In the genomic region with DNA sequence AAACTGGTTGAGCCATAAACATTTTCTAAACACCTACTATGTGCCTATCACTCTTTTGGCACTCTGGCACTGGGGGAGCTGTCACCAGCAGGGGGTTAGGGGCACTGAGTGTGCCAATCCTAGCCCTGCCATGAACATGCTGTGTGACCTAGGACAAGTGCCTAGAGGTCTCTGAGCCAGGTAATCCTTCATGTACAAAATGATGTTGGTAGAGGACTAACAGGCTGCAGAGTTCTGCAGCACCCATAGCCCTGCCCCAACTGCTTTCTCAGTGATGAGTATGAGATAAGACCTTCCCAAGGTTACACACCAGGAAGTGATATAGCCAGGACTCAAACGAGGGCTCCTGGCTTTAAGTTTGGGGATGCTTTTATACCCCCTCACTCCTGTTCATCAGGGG, we compare ENCODE assay signal across 21 cellular contexts.
DNase-seq lines count a peak whose midpoint lies in the region; ATAC-seq, FAIRE-seq and TF ChIP-seq lines count a peak whose summit lies in the region.
"Had no signal": no experiment of that assay in that cellular context is flagged by ENCODE, and none has a peak within 500 bp of the region (broad histone marks: within the 10 kb centered on the region; RNA-seq: fewer than 3 reads in every experiment).

No MANE protein-coding gene starts in this region.

- H3K4me1 ChIP-seq in A549 (no peaks in the 10 kb centered on the region), HEK293 (ENCODE audit: control insufficient read depth, insufficient read depth, low read length) (no peaks in the 10 kb centered on the region), foreskin keratinocyte (no peaks in the 10 kb centered on the region)
- H3K4me1 ChIP-seq: Caco-2 had no signal

- H3K4me3 ChIP-seq in A549 (no peak overlapping the region), HEK293 (ENCODE audit: low read depth, low read length) (no peak overlapping the region), bronchial epithelial cell (ENCODE audit: low read depth, low read length) (no peak overlapping the region)
- H3K4me3 ChIP-seq: BLaER1 treated with 17β-estradiol and CSF1 and Interleukin-3, amounts not matched to agents 10 nM and 100 nM had no signal

- no peak for TF ChIP-seq POLR2A in A549 (IDR thresholded peaks at IDR 0.05; ENCODE audit: low read length)

- TF ChIP-seq RAD21 in A549 (conservative IDR thresholded peaks at IDR 0.05 in 1 of 2, IDR thresholded peaks at IDR 0.05 in 1 of 2) = no peak

- H3K27me3 ChIP-seq in bronchial epithelial cell (ENCODE audit: control insufficient read depth, insufficient read depth, low read length) = no peaks in the 10 kb centered on the region
- H3K27me3 ChIP-seq in foreskin keratinocyte = peaks cover 10% of the 10 kb centered on the region
- H3K27me3 ChIP-seq: BLaER1 treated with 17β-estradiol and CSF1 and Interleukin-3, amounts not matched to agents 10 nM and 100 nM had no signal

- H3K36me3 ChIP-seq in HEK293 (ENCODE audit: control insufficient read depth in 2 of 2, insufficient read depth in 1 of 2, low read length in 2 of 2) (no peaks in the 10 kb centered on the region), bronchial epithelial cell (ENCODE audit: control insufficient read depth, insufficient read depth, low read length) (no peaks in the 10 kb centered on the region)

- FAIRE-seq in A549 (lab: Jason Lieb, UNC) (no peak), bronchial epithelial cell (lab: Jason Lieb, UNC) (peak; percentile 13)
- FAIRE-seq: A204.1, D721Med, G401.6, GM12891, GM19239 had no signal

- no peak for ATAC-seq in A549
- ATAC-seq in GM21825 (IDR thresholded peaks at IDR 0.05; ENCODE audit: unreplicated experiment) = no peak
- ATAC-seq in GM21515 (IDR thresholded peaks at IDR 0.05; ENCODE audit: unreplicated experiment) = no peak
- no peak for ATAC-seq in foreskin keratinocyte
- ATAC-seq: CD8-positive, alpha-beta T cell had no signal

- 56% methylated on average over 1 of the region's 1 CpG for WGBS in A549 (ENCODE audit: missing lambda C conversion rate)

- POLR2A ChIA-PET in A549 (lab: Yijun Ruan, JAX) (no interaction called here), HEK293 (lab: Yijun Ruan, JAX) (no interaction called here)

- no peaks in the 10 kb centered on the region for H3K9me3 ChIP-seq in A549
- H3K9me3 ChIP-seq in HEK293 (ENCODE audit: control insufficient read depth, insufficient read depth, low read depth, low read length) = no peaks in the 10 kb centered on the region
- H3K9me3 ChIP-seq: BLaER1 treated with 17β-estradiol and CSF1 and Interleukin-3, amounts not matched to agents 10 nM and 100 nM; Caco-2 had no signal

- no peak overlapping the region for H3K27ac ChIP-seq in A549
- no peak overlapping the region for H3K27ac ChIP-seq in HEK293 (ENCODE audit: extremely low read depth, low read depth, low read length)
- no peak overlapping the region for H3K27ac ChIP-seq in foreskin keratinocyte
- H3K27ac ChIP-seq: BLaER1 treated with 17β-estradiol and CSF1 and Interleukin-3, amounts not matched to agents 10 nM and 100 nM; C4-2B had no signal

- no peak for TF ChIP-seq EP300 in A549 (IDR thresholded peaks at IDR 0.05)

- no peak overlapping the region for H3K4me2 ChIP-seq in A549
- H3K4me2 ChIP-seq: BLaER1 treated with 17β-estradiol and CSF1 and Interleukin-3, amounts not matched to agents 10 nM and 100 nM had no signal

- DNase-seq in A549 (ENCODE audit: low read depth in 1 of 2, low spot score in 1 of 2) (no peak), bronchial epithelial cell (ENCODE audit: low read depth) (no peak), foreskin keratinocyte (no peak)
- DNase-seq: 8988T; AML-193; Caco-2; Calu3; CD4-positive, alpha-beta T cell; CD8-positive, alpha-beta T cell; DMS79 treated with DMSO at 0.1 percent for 48 hours; GF-D8 had no signal

- TF ChIP-seq CTCF in A549 (IDR thresholded peaks at IDR 0.05) = no peak
- no peak for TF ChIP-seq CTCF in HEK293 (tag by site-specific recombination; IDR thresholded peaks at IDR 0.05)
- TF ChIP-seq CTCF in bronchial epithelial cell (IDR thresholded peaks at IDR 0.05; ENCODE audit: insufficient read depth, low read length, severe bottlenecking) = no peak
- TF ChIP-seq CTCF in foreskin keratinocyte (conservative IDR thresholded peaks at IDR 0.05) = no peak

- CTCF ChIA-PET in A549 (lab: Yijun Ruan, JAX) = interaction anchor here (1.0 to 3.8 kb wide), 4 partner anchors 12 to 352 kb away, joined by 3 to 12 read pairs (median 4); no protein-coding TSS in a partner anchor
- CTCF ChIA-PET in HEK293 (lab: Yijun Ruan, JAX) = no interaction called here

TF ChIP-seq in A549, 52 proteins besides CTCF, POLR2A, EP300 and RAD21:
- TF ChIP-seq ZFP36 (IDR thresholded peaks at IDR 0.05; ENCODE audit: borderline replicate concordance, partially characterized antibody) = peak; percentile 52
- TF ChIP-seq, protein P1, sequence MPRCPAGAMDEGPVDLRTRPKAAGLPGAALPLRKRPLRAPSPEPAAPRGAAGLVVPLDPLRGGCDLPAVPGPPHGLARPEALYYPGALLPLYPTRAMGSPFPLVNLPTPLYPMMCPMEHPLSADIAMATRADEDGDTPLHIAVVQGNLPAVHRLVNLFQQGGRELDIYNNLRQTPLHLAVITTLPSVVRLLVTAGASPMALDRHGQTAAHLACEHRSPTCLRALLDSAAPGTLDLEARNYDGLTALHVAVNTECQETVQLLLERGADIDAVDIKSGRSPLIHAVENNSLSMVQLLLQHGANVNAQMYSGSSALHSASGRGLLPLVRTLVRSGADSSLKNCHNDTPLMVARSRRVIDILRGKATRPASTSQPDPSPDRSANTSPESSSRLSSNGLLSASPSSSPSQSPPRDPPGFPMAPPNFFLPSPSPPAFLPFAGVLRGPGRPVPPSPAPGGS (IDR thresholded peaks at IDR 0.05) = no peak

TF ChIP-seq in HEK293, 187 proteins besides CTCF, POLR2A, EP300 and RAD21:
- no peak for TF ChIP-seq RBAK (tag by site-specific recombination; IDR thresholded peaks at IDR 0.05)
- TF ChIP-seq ZBTB1 (tag by site-specific recombination; IDR thresholded peaks at IDR 0.05) = no peak
- peak; percentile 85 for TF ChIP-seq ZNF768 (tag by site-specific recombination; IDR thresholded peaks at IDR 0.05)
- TF ChIP-seq, protein P2, sequence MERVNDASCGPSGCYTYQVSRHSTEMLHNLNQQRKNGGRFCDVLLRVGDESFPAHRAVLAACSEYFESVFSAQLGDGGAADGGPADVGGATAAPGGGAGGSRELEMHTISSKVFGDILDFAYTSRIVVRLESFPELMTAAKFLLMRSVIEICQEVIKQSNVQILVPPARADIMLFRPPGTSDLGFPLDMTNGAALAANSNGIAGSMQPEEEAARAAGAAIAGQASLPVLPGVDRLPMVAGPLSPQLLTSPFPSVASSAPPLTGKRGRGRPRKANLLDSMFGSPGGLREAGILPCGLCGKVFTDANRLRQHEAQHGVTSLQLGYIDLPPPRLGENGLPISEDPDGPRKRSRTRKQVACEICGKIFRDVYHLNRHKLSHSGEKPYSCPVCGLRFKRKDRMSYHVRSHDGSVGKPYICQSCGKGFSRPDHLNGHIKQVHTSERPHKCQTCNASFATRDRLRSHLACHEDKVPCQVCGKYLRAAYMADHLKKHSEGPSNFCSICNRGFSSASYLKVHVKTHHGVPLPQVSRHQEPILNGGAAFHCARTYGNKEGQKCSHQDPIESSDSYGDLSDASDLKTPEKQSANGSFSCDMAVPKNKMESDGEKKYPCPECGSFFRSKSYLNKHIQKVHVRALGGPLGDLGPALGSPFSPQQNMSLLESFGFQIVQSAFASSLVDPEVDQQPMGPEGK (tag by site-specific recombination; IDR thresholded peaks at IDR 0.05) = no peak
- no peak for TF ChIP-seq ZNF792 (tag by site-specific recombination; IDR thresholded peaks at IDR 0.05)
